In genomic region chr1:232057896-232058274, GRCh38 we compare ENCODE assay signal across 8 cellular contexts.
"Had no signal": no experiment of that assay in that cellular context is flagged by ENCODE, and none has a peak within 500 bp of the region (broad histone marks: within the 10 kb centered on the region; RNA-seq: fewer than 3 reads in every experiment).

No MANE protein-coding gene starts in this region.

- H3K27ac Mint-ChIP-seq: GM23338, HFFc6 had no signal

- H3K4me3 Mint-ChIP-seq: GM23338, HFFc6 had no signal

- H3K9me3 ChIP-seq: HAP-1 had no signal

- ATAC-seq: GM23338, HCT116, K562 had no signal

- H2AFZ ChIP-seq: GM23338 had no signal

- H3K36me3 ChIP-seq: HAP-1 had no signal

- DNase-seq: H7, HFFc6, IMR-90, KG1 had no signal

- H3K4me2 ChIP-seq: GM23338 had no signal

- H3K4me1 ChIP-seq: HAP-1 had no signal

- H3K4me3 ChIP-seq: GM23338, HAP-1, K562 had no signal
